Comparison of ENCODE assay signal across 14 cellular contexts in genomic region chr3:139894638-139894989, GRCh38.
"Had no signal": no experiment of that assay in that cellular context is flagged by ENCODE, and none has a peak within 500 bp of the region (broad histone marks: within the 10 kb centered on the region; RNA-seq: fewer than 3 reads in every experiment).

No MANE protein-coding gene starts in this region.

- H3K27ac ChIP-seq: spleen, VCaP had no signal

- H3K36me3 ChIP-seq: spleen had no signal

- H3K4me3 ChIP-seq: lung, spleen had no signal

- H3K4me1 ChIP-seq: spleen had no signal

- ATAC-seq: activated naive CD8-positive, alpha-beta T cell treated with anti-CD3 and anti-CD28 coated beads, Interleukin-2, amount 50 U/mL, for 24 hours; stimulated activated naive B cell treated with anti-CD40 and anti-IgM and Interleukin-4, amounts not matched to agents 10 μg/mL and 1 μg/mL and 100 μg/mL, for 72 hours had no signal

- DNase-seq: activated CD4-positive, alpha-beta T cell treated with anti-CD3 and anti-CD28 coated beads for 4 hours; activated naive CD4-positive, alpha-beta T cell treated with Interleukin-2 at 50 U/mL for 16 hours; activated naive CD8-positive, alpha-beta T cell treated with anti-CD3 and anti-CD28 coated beads, Interleukin-2, amount 50 U/mL, for 24 hours; central memory CD4-positive, alpha-beta T cell; cortex of kidney; effector CD8-positive, alpha-beta T cell; midbrain; spleen; stimulated activated CD4-positive, alpha-beta T cell treated with anti-CD3 and anti-CD28 coated beads, Interleukin-1b, Interleukin-23, amount 100 ng/mL, for 48 hours; stimulated activated naive B cell treated with anti-CD40 and anti-IgM and Interleukin-4, amounts not matched to agents 10 μg/mL and 1 μg/mL and 100 μg/mL, for 72 hours; substantia nigra; T-helper 9 cell had no signal

- H3K27me3 ChIP-seq: spleen had no signal
